Comparison of ENCODE assay signal across 8 cellular contexts in genomic region chr1:109620396-109620817, GRCh38. TPM values are rescaled to one million over a fixed set of nuclear protein-coding genes. Genes with fewer than 3 reads are reported as not detected.
A peak's percentile ranks its signal among the peaks of the same experiment; 100 is the strongest.
DNase-seq lines count a peak whose midpoint lies in the region; ATAC-seq and TF ChIP-seq lines count a peak whose summit lies in the region.

No MANE protein-coding gene starts in this region.

- H3K27me3 ChIP-seq in dorsolateral prefrontal cortex (no peaks in the 10 kb centered on the region), lower lobe of right lung (ENCODE audit: low read depth) (no peaks in the 10 kb centered on the region), thyroid gland (no peaks in the 10 kb centered on the region)

- intact Hi-C loops in dorsolateral prefrontal cortex (cut with DNase I): no loop called here
- intact Hi-C loops in lower lobe of right lung (cut with DNase I): no loop called here
- intact Hi-C loops in thyroid gland (cut with DNase I): no loop called here

- peak; percentile 51 for DNase-seq in ACHN
- peak; percentile 49 for DNase-seq in OCI-M1 (lab: John Stamatoyannopoulos, UW)
- peak in 1 of 10 donors; percentile 43 for DNase-seq in dorsolateral prefrontal cortex
- DNase-seq in lower lobe of right lung: no peak
- peak; percentile 44 to 50 for DNase-seq in thyroid gland
- no peak for DNase-seq in UCSD-AML1 (lab: John Stamatoyannopoulos, UW; ENCODE audit: unreplicated experiment)
- no peak for DNase-seq in NCI-H2196 (lab: John Stamatoyannopoulos, UW; ENCODE audit: unreplicated experiment)

- WGBS in thyroid gland, 2 donors: 0% methylated on average over 5 to 10 of the region's 10 CpGs

- H3K36me3 ChIP-seq in lower lobe of right lung (no peaks in the 10 kb centered on the region), thyroid gland (no peaks in the 10 kb centered on the region)

- TF ChIP-seq POLR2A in thyroid gland (IDR thresholded peaks at IDR 0.05): peak in 1 of 2 donors; percentile 5

- H3K4me1 ChIP-seq in lower lobe of right lung (peaks cover 70% of the 10 kb centered on the region), thyroid gland (peaks cover 9 to 20% of the 10 kb centered on the region in 2 donors)

- H3K27ac ChIP-seq in dorsolateral prefrontal cortex (peak overlapping the region; percentile 15 to 93 (median 83)), lower lobe of right lung (peak overlapping the region; percentile 87), thyroid gland (peak overlapping the region; percentile 65 to 82 (median 74))

- TF ChIP-seq CTCF in GM12875 (IDR thresholded peaks at IDR 0.05; ENCODE audit: borderline replicate concordance, insufficient read depth, low read depth, low read length) (no peak), dorsolateral prefrontal cortex (IDR thresholded peaks at IDR 0.05 in 54 of 56, conservative IDR thresholded peaks at IDR 0.05 in 2 of 56; ENCODE audit: low read depth in 1 of 56, partially characterized antibody in 56 of 56) (no peak), lower lobe of right lung (IDR thresholded peaks at IDR 0.05) (no peak), thyroid gland (IDR thresholded peaks at IDR 0.05) (no peak)

- H3K4me3 ChIP-seq in GM12875 (ENCODE audit: low read depth, low read length) (peak overlapping the region; percentile 80), dorsolateral prefrontal cortex (peak overlapping the region; percentile 53 to 92 (median 74)), lower lobe of right lung (peak overlapping the region; percentile 85), thyroid gland (replicated peaks in 1 of 3) (peak overlapping the region; percentile 23 to 70 (median 57))

- peak; percentile 22 to 57 for ATAC-seq in lower lobe of right lung

- no peaks in the 10 kb centered on the region for H3K9me3 ChIP-seq in lower lobe of right lung
- H3K9me3 ChIP-seq in thyroid gland: no peaks in the 10 kb centered on the region

- in situ Hi-C loops in ACHN (cut with HindIII; ENCODE audit: low pct_ligation_motif_present, low pct_unique_long_range_greater_than_20kb, low sequenced_read_pairs): no loop called here

RNA-seq across cellular contexts. Expression of gene AMPD2, which starts 0.8 kb away (rescaled TPM):
- total RNA-seq in dorsolateral prefrontal cortex (100 to 1,000 TPM in 94 of 120 experiments, 10 to 100 TPM in 26; 65.7 to 181 (median 115) TPM), lower lobe of right lung (55.9 TPM), thyroid gland (10 to 100 TPM; 31.2 to 74.8 (median 46.8) TPM)

RNA-seq across cellular contexts. Expression of gene GNAT2, which starts 1.0 kb away (rescaled TPM):
- total RNA-seq in dorsolateral prefrontal cortex (1 to 10 TPM in 3 of 120 experiments, under 1 TPM in 12, not detected in 105; 0.29 to 1.9 (median 0.50) TPM), lower lobe of right lung (not detected), thyroid gland (not detected)

RNA-seq across cellular contexts. Expression of gene GSTM4, which starts 35.5 kb away (rescaled TPM):
- 10 to 100 TPM; 22.6 to 66.7 (median 45.4) TPM for total RNA-seq in dorsolateral prefrontal cortex
- total RNA-seq in lower lobe of right lung: 15.7 TPM
- total RNA-seq in thyroid gland: 10 to 100 TPM; 30.8 to 68.8 (median 43.7) TPM

RNA-seq across cellular contexts. Expression of gene GSTM2, which starts 47.5 kb away (rescaled TPM):
- total RNA-seq in dorsolateral prefrontal cortex (100 to 1,000 TPM in 9 of 120 experiments, 10 to 100 TPM in 111; 32.2 to 150 (median 73.7) TPM), lower lobe of right lung (35.7 TPM), thyroid gland (10 to 100 TPM; 37.1 to 73.6 (median 62.3) TPM)

Comparison
In these comparisons a context has a peak if more than half of its experiments do, and no peak if none do; other contexts are left out.
1. DNase-seq: peak in ACHN (single experiment), OCI-M1 (single experiment) and thyroid gland (2 of 2); none in lower lobe of right lung (single experiment), UCSD-AML1 (single experiment) and NCI-H2196 (single experiment).
2. Peak in every context shown above with its lines, with median percentiles within 50 percentile points of each other: H3K4me3 ChIP-seq and H3K27ac ChIP-seq.